ENCODE assay signal across 20 cellular contexts in genomic region chr3:56612146-56612545, GRCh38. TPM values are rescaled to one million over a fixed set of nuclear protein-coding genes. Genes with fewer than 3 reads are reported as not detected.
DNase-seq lines count a peak whose midpoint lies in the region; ATAC-seq and TF ChIP-seq lines count a peak whose summit lies in the region.
"Had no signal": no experiment of that assay in that cellular context is flagged by ENCODE, and none has a peak within 500 bp of the region (broad histone marks: within the 10 kb centered on the region; RNA-seq: fewer than 3 reads in every experiment).

No MANE protein-coding gene starts in this region.

- peaks cover 75% of the 10 kb centered on the region for H3K36me3 Mint-ChIP-seq in CD4-positive, CD25-positive, alpha-beta regulatory T cell
- peaks cover 66 to 75% of the 10 kb centered on the region in 2 donors for H3K36me3 Mint-ChIP-seq in CD4-positive, alpha-beta memory T cell
- H3K36me3 Mint-ChIP-seq in activated CD8-positive, alpha-beta T cell treated with anti-CD3 and anti-CD28 coated beads, Interleukin-2, amount 10 ng/mL, durations not matched to agents 7 days and 5 days (ENCODE audit: low read depth): peaks cover 79% of the 10 kb centered on the region
- peaks cover 33% of the 10 kb centered on the region for H3K36me3 Mint-ChIP-seq in endothelial cell (ENCODE audit: low read depth, unreplicated experiment)

- no peaks in the 10 kb centered on the region for H3K9me3 ChIP-seq in CD4-positive, CD25-positive, alpha-beta regulatory T cell (ENCODE audit: control insufficient read depth in 2 of 2, low read length in 2 of 2)
- no peaks in the 10 kb centered on the region for H3K9me3 ChIP-seq in CD4-positive, alpha-beta memory T cell (ENCODE audit: control insufficient read depth in 1 of 2, low read length in 2 of 2)
- H3K9me3 ChIP-seq: HAP-1, right atrium auricular region, SJSA1 had no signal

- peaks cover 46 to 72% (median 59%) of the 10 kb centered on the region in 4 donors for H3K4me1 Mint-ChIP-seq in CD4-positive, CD25-positive, alpha-beta regulatory T cell
- H3K4me1 Mint-ChIP-seq in CD4-positive, alpha-beta memory T cell: peaks cover 58 to 65% (median 63%) of the 10 kb centered on the region in 4 donors
- H3K4me1 Mint-ChIP-seq in activated CD8-positive, alpha-beta T cell treated with anti-CD3 and anti-CD28 coated beads, Interleukin-2, amount 10 ng/mL, durations not matched to agents 7 days and 5 days (ENCODE audit: low read depth): peaks cover 74% of the 10 kb centered on the region
- H3K4me1 Mint-ChIP-seq in endothelial cell (ENCODE audit: unreplicated experiment): peaks cover 27% of the 10 kb centered on the region
- H3K4me1 Mint-ChIP-seq: neural crest cell had no signal

- no peak for ATAC-seq in CD4-positive, CD25-positive, alpha-beta regulatory T cell (ENCODE audit: low read depth in 2 of 2)
- peak; percentile 72 for ATAC-seq in activated CD8-positive, alpha-beta T cell treated with anti-CD3 and anti-CD28 coated beads, Interleukin-2, amount 10 ng/mL, durations not matched to agents 7 days and 5 days
- no peak for ATAC-seq in activated CD4-positive, CD25-positive, alpha-beta regulatory T cell treated with anti-CD3 and anti-CD28 coated beads, Interleukin-2, amount 50 U/mL, for 24 hours

- peaks cover 42% of the 10 kb centered on the region for H3K36me3 ChIP-seq in CD4-positive, CD25-positive, alpha-beta regulatory T cell (ENCODE audit: control insufficient read depth, insufficient read depth, low read length)
- H3K36me3 ChIP-seq in CD4-positive, alpha-beta memory T cell (ENCODE audit: insufficient read depth, low read length): peaks cover 26% of the 10 kb centered on the region

- POLR2A ChIA-PET in CD4-positive, alpha-beta memory T cell (lab: Charles Lee; ENCODE audit: partially characterized antibody): interaction anchor here (1.3 to 3.5 kb wide), 3 partner anchors 14 to 55 kb away, joined by 3 to 20 read pairs (median 16); partner anchors contain the start of gene CCDC66
- POLR2A ChIA-PET in activated CD8-positive, alpha-beta T cell treated with anti-CD3 and anti-CD28 coated beads, Interleukin-2, amount 10 ng/mL, durations not matched to agents 7 days and 5 days (lab: Charles Lee): no interaction called here

- no peak overlapping the region for H3K27ac ChIP-seq in CD4-positive, CD25-positive, alpha-beta regulatory T cell (ENCODE audit: insufficient read depth, low read length, poor library complexity, severe bottlenecking)
- H3K27ac ChIP-seq in CD4-positive, alpha-beta memory T cell (ENCODE audit: low read depth, low read length): no peak overlapping the region
- H3K27ac ChIP-seq: HL-60, parathyroid adenoma, right atrium auricular region, SJSA1 had no signal

- H3K9me3 Mint-ChIP-seq in CD4-positive, CD25-positive, alpha-beta regulatory T cell: peaks cover 0 to 10% (median 0%) of the 10 kb centered on the region in 7 donors
- peaks cover 0 to 5% (median 0%) of the 10 kb centered on the region in 8 donors for H3K9me3 Mint-ChIP-seq in CD4-positive, alpha-beta memory T cell
- H3K9me3 Mint-ChIP-seq in activated CD8-positive, alpha-beta T cell treated with anti-CD3 and anti-CD28 coated beads, Interleukin-2, amount 10 ng/mL, durations not matched to agents 7 days and 5 days (ENCODE audit: insufficient read depth): peaks cover 22% of the 10 kb centered on the region
- no peaks in the 10 kb centered on the region for H3K9me3 Mint-ChIP-seq in endothelial cell (ENCODE audit: unreplicated experiment)

- H3K4me3 ChIP-seq in CD4-positive, CD25-positive, alpha-beta regulatory T cell (ENCODE audit: low read depth, low read length): peak overlapping the region; percentile 2
- peak overlapping the region in 1 of 2 donors; percentile 3 for H3K4me3 ChIP-seq in CD4-positive, alpha-beta memory T cell (ENCODE audit: low read length in 2 of 2)
- H3K4me3 ChIP-seq: HAP-1, right atrium auricular region, SJSA1 had no signal

- intact Hi-C loops in CD4-positive, alpha-beta memory T cell (cut with micrococcal nuclease): loop anchor here (2.0 kb wide), 1 partner anchor 19 kb away; no protein-coding TSS in a partner anchor

- H3K27me3 Mint-ChIP-seq in CD4-positive, CD25-positive, alpha-beta regulatory T cell: no peaks in the 10 kb centered on the region
- H3K27me3 Mint-ChIP-seq in CD4-positive, alpha-beta memory T cell: no peaks in the 10 kb centered on the region
- no peaks in the 10 kb centered on the region for H3K27me3 Mint-ChIP-seq in activated CD8-positive, alpha-beta T cell treated with anti-CD3 and anti-CD28 coated beads, Interleukin-2, amount 10 ng/mL, durations not matched to agents 7 days and 5 days (ENCODE audit: low read depth)
- H3K27me3 Mint-ChIP-seq in endothelial cell (ENCODE audit: unreplicated experiment): peaks cover 3% of the 10 kb centered on the region
- H3K27me3 Mint-ChIP-seq: dendritic cell treated with granulocyte-macrophage colony-stimulating factor and Interleukin-4, amounts not matched to agents 40 ng/mL and 50 ng/mL, for 4 days had no signal

- DNase-seq in CD4-positive, CD25-positive, alpha-beta regulatory T cell: no peak
- DNase-seq in CD4-positive, alpha-beta memory T cell: peak in 4 of 5 donors; percentile 15 to 42 (median 36)
- DNase-seq in activated CD8-positive, alpha-beta T cell treated with anti-CD3 and anti-CD28 coated beads, Interleukin-2, amount 10 ng/mL, durations not matched to agents 7 days and 5 days: peak; percentile 53
- DNase-seq in endothelial cell (ENCODE audit: low spot score) (no peak), DMS53 (lab: John Stamatoyannopoulos, UW) (no peak), Ammon's horn (ENCODE audit: low spot score) (no peak)
- DNase-seq: amygdala; DMS 273 treated with DMSO at 0.1 percent for 48 hours; NCI-H1048; NCI-H187 treated with DMSO at 0.1 percent for 48 hours; stimulated activated CD4-positive, alpha-beta T cell treated with anti-CD3 and anti-CD28 coated beads, Interleukin-4, amount 100 ng/mL, for 1 hour had no signal

- H3K4me3 Mint-ChIP-seq in CD4-positive, CD25-positive, alpha-beta regulatory T cell: peak overlapping the region in 3 of 4 donors; percentile 40 to 63 (median 52)
- peak overlapping the region in 7 of 8 donors; percentile 33 to 69 (median 44) for H3K4me3 Mint-ChIP-seq in CD4-positive, alpha-beta memory T cell
- H3K4me3 Mint-ChIP-seq in activated CD8-positive, alpha-beta T cell treated with anti-CD3 and anti-CD28 coated beads, Interleukin-2, amount 10 ng/mL, durations not matched to agents 7 days and 5 days: peak overlapping the region; percentile 0
- peak overlapping the region; percentile 21 for H3K4me3 Mint-ChIP-seq in endothelial cell (ENCODE audit: unreplicated experiment)
- H3K4me3 Mint-ChIP-seq: CD14-positive monocyte; dendritic cell treated with granulocyte-macrophage colony-stimulating factor and Interleukin-4, amounts not matched to agents 40 ng/mL and 50 ng/mL, for 4 days; neural crest cell had no signal

- no peaks in the 10 kb centered on the region for H3K27me3 ChIP-seq in CD4-positive, CD25-positive, alpha-beta regulatory T cell (ENCODE audit: control insufficient read depth, insufficient read depth, low read length)
- H3K27me3 ChIP-seq in CD4-positive, alpha-beta memory T cell (ENCODE audit: insufficient read depth, low read length): no peaks in the 10 kb centered on the region
- H3K27me3 ChIP-seq: right atrium auricular region, SJSA1 had no signal

- peak overlapping the region; percentile 72 to 88 (median 81) for H3K27ac Mint-ChIP-seq in CD4-positive, CD25-positive, alpha-beta regulatory T cell
- peak overlapping the region; percentile 24 to 86 (median 62) for H3K27ac Mint-ChIP-seq in CD4-positive, alpha-beta memory T cell
- peak overlapping the region; percentile 51 for H3K27ac Mint-ChIP-seq in activated CD8-positive, alpha-beta T cell treated with anti-CD3 and anti-CD28 coated beads, Interleukin-2, amount 10 ng/mL, durations not matched to agents 7 days and 5 days
- peak overlapping the region; percentile 4 for H3K27ac Mint-ChIP-seq in endothelial cell (ENCODE audit: unreplicated experiment)
- H3K27ac Mint-ChIP-seq: dendritic cell treated with granulocyte-macrophage colony-stimulating factor and Interleukin-4, amounts not matched to agents 40 ng/mL and 50 ng/mL, for 4 days had no signal

- no peak for TF ChIP-seq CTCF in endothelial cell (IDR thresholded peaks at IDR 0.05; ENCODE audit: unreplicated experiment)

- CTCF ChIA-PET in CD4-positive, alpha-beta memory T cell (lab: Charles Lee; ENCODE audit: partially characterized antibody): interaction anchor here (0.7 to 1.4 kb wide), 5 partner anchors 18 to 117 kb away, joined by 3 to 4 read pairs (median 3); partner anchors contain the start of gene CCDC66
- CTCF ChIA-PET in activated CD8-positive, alpha-beta T cell treated with anti-CD3 and anti-CD28 coated beads, Interleukin-2, amount 10 ng/mL, durations not matched to agents 7 days and 5 days (lab: Charles Lee): interaction anchor here (1.0 to 1.3 kb wide), 2 partner anchors 30 to 55 kb away, joined by 3 to 4 read pairs; partner anchors contain the start of gene CCDC66

- peaks cover 46% of the 10 kb centered on the region for H3K4me1 ChIP-seq in CD4-positive, CD25-positive, alpha-beta regulatory T cell (ENCODE audit: control insufficient read depth, insufficient read depth, low read length, poor library complexity, severe bottlenecking)
- H3K4me1 ChIP-seq in CD4-positive, alpha-beta memory T cell (ENCODE audit: insufficient read depth, low read length): peaks cover 60% of the 10 kb centered on the region
- H3K4me1 ChIP-seq: HAP-1, parathyroid adenoma, SJSA1 had no signal

RNA-seq across cellular contexts. Expression of gene CCDC66, which starts 55.2 kb away (rescaled TPM):
- total RNA-seq in CD4-positive, CD25-positive, alpha-beta regulatory T cell: 74.5 TPM
- 10 to 100 TPM; 21.0 to 29.1 (median 23.9) TPM for polyA plus RNA-seq in CD4-positive, CD25-positive, alpha-beta regulatory T cell
- total RNA-seq in CD4-positive, alpha-beta memory T cell: 100 to 1,000 TPM in 1 of 2 experiments, 10 to 100 TPM in 1; 93.4 to 104 TPM
- 10 to 100 TPM; 11.8 to 22.5 TPM for polyA plus RNA-seq in CD4-positive, alpha-beta memory T cell
- 10 to 100 TPM; 25.0 to 26.2 TPM for total RNA-seq in activated CD8-positive, alpha-beta T cell treated with anti-CD3 and anti-CD28 coated beads, Interleukin-2, amount 10 ng/mL, durations not matched to agents 7 days and 5 days
- 13.6 TPM for total RNA-seq in endothelial cell (ENCODE audit: unreplicated experiment)

Comparison
In these comparisons a context has a peak if more than half of its experiments do, and no peak if none do; other contexts are left out.
1. DNase-seq: peak in CD4-positive, alpha-beta memory T cell (4 of 5) and activated CD8-positive, alpha-beta T cell treated with anti-CD3 and anti-CD28 coated beads, Interleukin-2, amount 10 ng/mL, durations not matched to agents 7 days and 5 days (single experiment); none in CD4-positive, CD25-positive, alpha-beta regulatory T cell (0 of 3), endothelial cell (single experiment), DMS53 (single experiment) and Ammon's horn (single experiment).
2. H3K27ac Mint-ChIP-seq: peak in every context shown above with its lines; median percentile 81 in CD4-positive, CD25-positive, alpha-beta regulatory T cell; 62 in CD4-positive, alpha-beta memory T cell; 51 in activated CD8-positive, alpha-beta T cell treated with anti-CD3 and anti-CD28 coated beads, Interleukin-2, amount 10 ng/mL, durations not matched to agents 7 days and 5 days; 4 in endothelial cell.
3. H3K4me3 Mint-ChIP-seq: peak in every context shown above with its lines; median percentile 52 in CD4-positive, CD25-positive, alpha-beta regulatory T cell; 44 in CD4-positive, alpha-beta memory T cell; 21 in endothelial cell; 0 in activated CD8-positive, alpha-beta T cell treated with anti-CD3 and anti-CD28 coated beads, Interleukin-2, amount 10 ng/mL, durations not matched to agents 7 days and 5 days.